15 cellular contexts compared by ENCODE assay signal in the genomic region with DNA sequence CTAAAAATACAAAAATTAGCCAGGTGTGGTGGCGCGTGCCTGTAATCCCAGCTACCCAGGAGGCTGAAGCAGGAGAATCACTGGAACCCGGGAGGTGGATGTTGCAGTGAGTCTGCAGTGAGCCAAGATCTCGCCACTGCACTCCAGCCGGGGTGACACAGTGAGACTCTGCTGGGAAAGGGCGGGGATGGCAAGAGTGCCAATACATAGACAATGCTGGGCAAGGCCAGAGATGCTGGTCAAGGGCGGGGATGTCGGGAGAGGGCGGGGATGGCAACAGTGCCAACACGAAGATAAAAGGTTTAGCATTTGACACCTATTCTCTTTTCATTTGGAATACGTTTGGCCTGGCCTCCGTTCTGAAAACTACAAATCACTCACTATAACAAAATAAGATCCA. TPM values are rescaled to one million over a fixed set of nuclear protein-coding genes. Genes with fewer than 3 reads are reported as not detected.
DNase-seq lines count a peak whose midpoint lies in the region; ATAC-seq and FAIRE-seq lines count a peak whose summit lies in the region.
"Had no signal": no experiment of that assay in that cellular context is flagged by ENCODE, and none has a peak within 500 bp of the region (broad histone marks: within the 10 kb centered on the region; RNA-seq: fewer than 3 reads in every experiment).

No MANE protein-coding gene starts in this region.

- H3K4me1 ChIP-seq in trophoblast cell (ENCODE audit: control insufficient read depth in 1 of 2, insufficient read depth in 2 of 2, low read length in 2 of 2): peaks cover 2% of the 10 kb centered on the region in 2 experiments
- H3K4me1 ChIP-seq: A549 had no signal

- H2BK120ac ChIP-seq in trophoblast cell (ENCODE audit: insufficient read depth, low read length, poor library complexity): no peak overlapping the region

- H4K91ac ChIP-seq in trophoblast cell (ENCODE audit: low read depth, low read length): no peak overlapping the region

- H3K9ac ChIP-seq in trophoblast cell (ENCODE audit: low read length): no peak overlapping the region

- no peaks in the 10 kb centered on the region for H3K27me3 Mint-ChIP-seq in T-helper 17 cell
- H3K27me3 Mint-ChIP-seq: CD4-positive, CD25-positive, alpha-beta regulatory T cell had no signal

- no peak overlapping the region for H3K27ac ChIP-seq in trophoblast cell (ENCODE audit: low read depth, low read length)
- H3K27ac ChIP-seq: A549 had no signal

- H2AK5ac ChIP-seq in trophoblast cell (ENCODE audit: low read length): no peak overlapping the region

- H3K4ac ChIP-seq in trophoblast cell (ENCODE audit: low read depth, low read length): peak overlapping the region; percentile 22

- H3K23ac ChIP-seq in trophoblast cell (ENCODE audit: low read length): no peak overlapping the region

- peak overlapping the region; percentile 82 for H3K27ac Mint-ChIP-seq in T-helper 17 cell
- H3K27ac Mint-ChIP-seq: HFFc6 had no signal

- no peak overlapping the region for H3K4me3 ChIP-seq in trophoblast cell (ENCODE audit: low read depth, low read length)
- H3K4me3 ChIP-seq: A549, GM12878 had no signal

- H3K18ac ChIP-seq in trophoblast cell (ENCODE audit: low read length): no peak overlapping the region

- H3K79me2 ChIP-seq in trophoblast cell (ENCODE audit: control insufficient read depth, insufficient read depth, low read length, poor library complexity): peaks cover 13% of the 10 kb centered on the region

- peaks cover 6% of the 10 kb centered on the region for H3K36me3 Mint-ChIP-seq in T-helper 17 cell (ENCODE audit: low read depth)

- H2AFZ ChIP-seq in trophoblast cell (ENCODE audit: insufficient read depth, low read length, poor library complexity): no peak overlapping the region

- no peaks in the 10 kb centered on the region for H3K79me1 ChIP-seq in trophoblast cell (ENCODE audit: low read length)

- no peak overlapping the region for H3K4me2 ChIP-seq in trophoblast cell (ENCODE audit: low read length)
- H3K4me2 ChIP-seq: A549 had no signal

- ATAC-seq in T-helper 17 cell (no peak), esophagus mucosa (peak; percentile 76), GM21423 (IDR thresholded peaks at IDR 0.05; ENCODE audit: unreplicated experiment) (no peak)
- ATAC-seq: A549, GM12878 had no signal

- H4K8ac ChIP-seq in trophoblast cell (ENCODE audit: low read depth, low read length): no peak overlapping the region

- H3K14ac ChIP-seq in trophoblast cell (ENCODE audit: low read length): no peak overlapping the region

- H2BK12ac ChIP-seq in trophoblast cell (ENCODE audit: low read length): no peak overlapping the region

- no peak overlapping the region for H3K4me3 Mint-ChIP-seq in T-helper 17 cell
- H3K4me3 Mint-ChIP-seq: CD4-positive, CD25-positive, alpha-beta regulatory T cell; HFFc6 had no signal

- no peak for DNase-seq in T-helper 17 cell
- no peak for DNase-seq in trophoblast cell
- no peak for DNase-seq in RCC 7860 (ENCODE audit: low spot score)
- no peak for DNase-seq in activated CD4-positive, alpha-beta T cell treated with anti-CD3 and anti-CD28 coated beads for 4 hours
- DNase-seq: CD4-positive, CD25-positive, alpha-beta regulatory T cell; DMS 273 treated with DMSO at 0.1 percent for 48 hours; HCEC 1CT; HFFc6; KBM-7 had no signal

- FAIRE-seq in RCC 7860 (lab: Jason Lieb, UNC): no peak
- FAIRE-seq: A549, GM12878, GM18507, H1 had no signal

- no peaks in the 10 kb centered on the region for H3K27me3 ChIP-seq in trophoblast cell (ENCODE audit: insufficient read depth, low read length)

- no peak overlapping the region for H4K12ac ChIP-seq in trophoblast cell (ENCODE audit: low read depth, low read length)

- peaks cover 21% of the 10 kb centered on the region for H3K4me1 Mint-ChIP-seq in T-helper 17 cell

- H3K36me3 ChIP-seq in trophoblast cell (ENCODE audit: control insufficient read depth in 1 of 2, insufficient read depth in 2 of 2, low read length in 2 of 2): peaks cover 48 to 58% of the 10 kb centered on the region in 2 experiments

- WGBS in trophoblast cell (ENCODE audit: extremely low coverage, insufficient coverage, insufficient read length): no CpG with 5 or more reads among the region's 12 CpGs

- no peak overlapping the region for H2BK5ac ChIP-seq in trophoblast cell (ENCODE audit: low read depth, low read length, poor library complexity)

- no peaks in the 10 kb centered on the region for H3K9me3 ChIP-seq in T-helper 17 cell (ENCODE audit: control insufficient read depth, low read length, poor library complexity, severe bottlenecking)
- no peaks in the 10 kb centered on the region for H3K9me3 ChIP-seq in trophoblast cell (ENCODE audit: insufficient read depth, low read depth, low read length)
- H3K9me3 ChIP-seq: A549 had no signal

RNA-seq across cellular contexts. Expression of gene SSU72, which starts 11.0 kb away (rescaled TPM):
- total RNA-seq in T-helper 17 cell (100 to 1,000 TPM in 1 of 2 donors, 10 to 100 TPM in 1; 99.3 to 103 TPM), esophagus mucosa (106 TPM)
- polyA plus RNA-seq in trophoblast cell (2013): 206 and 207 TPM in 2 replicates

RNA-seq across cellular contexts. Expression of gene TMEM240, which starts 23.3 kb away (rescaled TPM):
- total RNA-seq in T-helper 17 cell (under 1 TPM in 1 of 2 donors, not detected in 1; 0.44 TPM), esophagus mucosa (not detected)
- polyA plus RNA-seq in trophoblast cell (2013): 1.5 and 1.7 TPM in 2 replicates
- total RNA-seq: CD4-positive, CD25-positive, alpha-beta regulatory T cell had no signal
- polyA plus RNA-seq: CD4-positive, CD25-positive, alpha-beta regulatory T cell; GM12878 had no signal

RNA-seq across cellular contexts. Expression of gene FNDC10, which starts 36.2 kb away (rescaled TPM):
- 1 to 10 TPM; 3.3 to 3.4 TPM for total RNA-seq in T-helper 17 cell
- total RNA-seq in esophagus mucosa: 5.7 TPM
- 3.3 and 3.4 TPM in 2 replicates for polyA plus RNA-seq in trophoblast cell (2013)

RNA-seq across cellular contexts. Expression of gene MIB2, which starts 51.6 kb away (rescaled TPM):
- total RNA-seq in T-helper 17 cell (10 to 100 TPM; 42.0 to 50.0 TPM), esophagus mucosa (87.5 TPM)
- polyA plus RNA-seq in trophoblast cell (2013): 76.4 and 79.3 TPM in 2 replicates

RNA-seq across cellular contexts. Expression of gene ATAD3A, which starts 51.7 kb away (rescaled TPM):
- total RNA-seq in T-helper 17 cell (10 to 100 TPM; 20.3 to 23.3 TPM), esophagus mucosa (23.2 TPM)
- 23.7 and 23.9 TPM in 2 replicates for polyA plus RNA-seq in trophoblast cell (2013)
